Comparison of ENCODE assay signal across 1 cellular context in genomic region chr13:20175907-20176652, GRCh38.
TF ChIP-seq lines count a peak whose summit lies in the region.

No MANE protein-coding gene starts in this region.

TF ChIP-seq in HepG2, 621 proteins besides CTCF, POLR2A, EP300 and RAD21:
- TF ChIP-seq MAFK (conservative IDR thresholded peaks at IDR 0.05 in 1 of 2, IDR thresholded peaks at IDR 0.05 in 1 of 2; ENCODE audit: low read length in 2 of 2) (peak; percentile 17 to 58; a peak in 2 of 4 replicates), RBFOX2 (IDR thresholded peaks at IDR 0.05; ENCODE audit: low read depth, low read length) (no peak)
